In genomic region chr2:237966565-237967462, GRCh38 we compare ENCODE assay signal across 8 cellular contexts. TPM values are rescaled to one million over a fixed set of nuclear protein-coding genes. Genes with fewer than 3 reads are reported as not detected.
DNase-seq lines count a peak whose midpoint lies in the region; ATAC-seq and TF ChIP-seq lines count a peak whose summit lies in the region.

A gene with protein sequence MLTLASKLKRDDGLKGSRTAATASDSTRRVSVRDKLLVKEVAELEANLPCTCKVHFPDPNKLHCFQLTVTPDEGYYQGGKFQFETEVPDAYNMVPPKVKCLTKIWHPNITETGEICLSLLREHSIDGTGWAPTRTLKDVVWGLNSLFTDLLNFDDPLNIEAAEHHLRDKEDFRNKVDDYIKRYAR (plus strand): TSS chr2:237967014. CDS start chr2:237973108, 6,094 bp downstream.

- H3K36me3 ChIP-seq in endodermal cell (ENCODE audit: control insufficient read depth, insufficient read depth, low read length): no peaks in the 10 kb centered on the region

- peak within 1 kb of the TSS; percentile 85 for H3K4me3 ChIP-seq in endodermal cell (ENCODE audit: low read length)

- 0% methylated on average over 42 to 123 of the region's 123 CpGs for WGBS in endodermal cell (ENCODE audit: insufficient coverage in 1 of 2, insufficient read length in 1 of 2), 2 experiments

- no peaks in the 10 kb centered on the region for H3K27me3 ChIP-seq in endodermal cell (ENCODE audit: control insufficient read depth, insufficient read depth, low read length, poor library complexity, severe bottlenecking)

- peak; percentile 94 for ATAC-seq in GM21360 (IDR thresholded peaks at IDR 0.05; ENCODE audit: unreplicated experiment)
- ATAC-seq in activated CD8-positive, alpha-beta memory T cell treated with anti-CD3 and anti-CD28 coated beads, Interleukin-2, amount 10 ng/mL, durations not matched to agents 7 days and 5 days: peak; percentile 98

- no peak for TF ChIP-seq CTCF in endodermal cell (conservative IDR thresholded peaks at IDR 0.05)

- DNase-seq in COLO829 (ENCODE audit: low spot score) (peak; percentile 98), HT1080 (ENCODE audit: low read depth) (peak; percentile 96), NOMO-1 treated with DMSO at 0.1 percent for 48 hours (lab: John Stamatoyannopoulos, UW; ENCODE audit: unreplicated experiment) (peak; percentile 95), endodermal cell (peak; percentile 99), mesenteric fat pad (ENCODE audit: low spot score) (peak; percentile 100)
- peak; percentile 97 for DNase-seq in activated CD8-positive, alpha-beta memory T cell treated with anti-CD3 and anti-CD28 coated beads, Interleukin-2, amount 10 ng/mL, durations not matched to agents 7 days and 5 days
- DNase-seq in stimulated activated CD8-positive, alpha-beta memory T cell treated with anti-CD3 and anti-CD28 coated beads, Interleukin-15, amount 100 ng/mL, for 24 hours (ENCODE audit: low read depth): peak; percentile 89

- CTCF ChIA-PET in activated CD8-positive, alpha-beta memory T cell treated with anti-CD3 and anti-CD28 coated beads, Interleukin-2, amount 10 ng/mL, durations not matched to agents 7 days and 5 days (lab: Charles Lee): interaction anchor here (1.0 kb wide), 1 partner anchor 26 kb away, joined by 3 read pairs; no protein-coding TSS in a partner anchor

- H3K9me3 Mint-ChIP-seq in activated CD8-positive, alpha-beta memory T cell treated with anti-CD3 and anti-CD28 coated beads, Interleukin-2, amount 10 ng/mL, durations not matched to agents 7 days and 5 days (ENCODE audit: low read depth): peaks cover 6% of the 10 kb centered on the region
- peaks cover 12% of the 10 kb centered on the region for H3K9me3 Mint-ChIP-seq in endodermal cell

- H3K36me3 Mint-ChIP-seq in activated CD8-positive, alpha-beta memory T cell treated with anti-CD3 and anti-CD28 coated beads, Interleukin-2, amount 10 ng/mL, durations not matched to agents 7 days and 5 days: peaks cover 8% of the 10 kb centered on the region
- no peaks in the 10 kb centered on the region for H3K36me3 Mint-ChIP-seq in endodermal cell (ENCODE audit: low read depth)

- no peaks in the 10 kb centered on the region for H3K4me1 ChIP-seq in endodermal cell (ENCODE audit: control insufficient read depth, insufficient read depth, low read length)

- H3K27ac Mint-ChIP-seq in activated CD8-positive, alpha-beta memory T cell treated with anti-CD3 and anti-CD28 coated beads, Interleukin-2, amount 10 ng/mL, durations not matched to agents 7 days and 5 days: peak within 1 kb of the TSS; percentile 52
- peak within 1 kb of the TSS; percentile 61 for H3K27ac Mint-ChIP-seq in endodermal cell

- H3K4me3 Mint-ChIP-seq in activated CD8-positive, alpha-beta memory T cell treated with anti-CD3 and anti-CD28 coated beads, Interleukin-2, amount 10 ng/mL, durations not matched to agents 7 days and 5 days: peak within 1 kb of the TSS; percentile 78
- peak within 1 kb of the TSS; percentile 77 for H3K4me3 Mint-ChIP-seq in endodermal cell

- H3K4me1 Mint-ChIP-seq in activated CD8-positive, alpha-beta memory T cell treated with anti-CD3 and anti-CD28 coated beads, Interleukin-2, amount 10 ng/mL, durations not matched to agents 7 days and 5 days: peaks cover 28% of the 10 kb centered on the region
- peaks cover 22% of the 10 kb centered on the region for H3K4me1 Mint-ChIP-seq in endodermal cell

- H3K9me3 ChIP-seq in endodermal cell (ENCODE audit: control insufficient read depth, low read length): peaks cover 13% of the 10 kb centered on the region

- H3K27me3 Mint-ChIP-seq in activated CD8-positive, alpha-beta memory T cell treated with anti-CD3 and anti-CD28 coated beads, Interleukin-2, amount 10 ng/mL, durations not matched to agents 7 days and 5 days: no peaks in the 10 kb centered on the region
- peaks cover 11% of the 10 kb centered on the region for H3K27me3 Mint-ChIP-seq in endodermal cell (ENCODE audit: insufficient read depth)

- peak within 1 kb of the TSS; percentile 45 for H3K9ac ChIP-seq in endodermal cell (ENCODE audit: extremely low read depth, low read length, poor library complexity, severe bottlenecking)

- H3K27ac ChIP-seq in endodermal cell (ENCODE audit: low read depth, low read length): no peak within 1 kb of the TSS

RNA-seq across cellular contexts. Expression of the gene that starts here (rescaled TPM):
- 71.4 and 77.4 TPM in 2 replicates for total RNA-seq in HT1080 (2014; rRNA removed; shearing (Covaris generic))
- polyA plus RNA-seq in HT1080 (2015; cell fraction: cytosol; rRNA removed): 70.9 and 99.7 TPM in 2 replicates
- polyA plus RNA-seq in HT1080 (2015; cell fraction: nucleus; rRNA removed): 27.2 and 30.1 TPM in 2 replicates
- total RNA-seq in activated CD8-positive, alpha-beta memory T cell treated with anti-CD3 and anti-CD28 coated beads, Interleukin-2, amount 10 ng/mL, durations not matched to agents 7 days and 5 days: 10 to 100 TPM; 22.1 to 44.1 TPM
- total RNA-seq in endodermal cell (10 to 100 TPM; 58.3 to 59.2 TPM), mesenteric fat pad (58.8 TPM)
- polyA plus RNA-seq in endodermal cell (2013, experiment 1 of 2): 48.0 TPM
- polyA plus RNA-seq in endodermal cell (2013, experiment 2 of 2): 41.5 TPM
